Comparison of ENCODE assay signal across 12 cellular contexts in the genomic region with DNA sequence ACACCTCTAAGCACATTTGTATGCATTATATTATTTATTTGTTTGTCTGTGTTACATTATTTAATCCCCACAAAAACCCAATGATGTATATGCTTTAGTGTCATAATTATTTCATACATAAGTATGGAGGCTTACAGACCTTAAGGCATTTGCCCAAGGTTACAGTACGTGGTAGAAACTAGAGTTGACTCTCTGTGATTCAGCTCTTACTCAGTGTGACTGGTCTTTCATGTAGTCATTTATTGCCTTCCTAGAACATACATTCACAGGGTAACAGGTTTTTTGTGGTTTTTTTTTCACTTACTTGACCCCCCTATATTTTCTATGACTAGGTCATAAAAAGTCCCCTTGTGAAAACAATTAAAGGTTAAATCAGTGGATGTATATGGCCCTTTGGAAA.
"Had no signal": no experiment of that assay in that cellular context is flagged by ENCODE, and none has a peak within 500 bp of the region (broad histone marks: within the 10 kb centered on the region; RNA-seq: fewer than 3 reads in every experiment).

No MANE protein-coding gene starts in this region.

- H3K27ac Mint-ChIP-seq: activated CD4-positive, alpha-beta memory T cell treated with anti-CD3 and anti-CD28 coated beads, Interleukin-2, amount 10 ng/mL, durations not matched to agents 7 days and 5 days; activated naive CD4-positive, alpha-beta T cell treated with anti-CD3 and anti-CD28 coated beads for 36 hours; endodermal cell; naive B cell had no signal

- ATAC-seq: left lobe of liver had no signal

- DNase-seq: activated CD4-positive, alpha-beta memory T cell treated with anti-CD3 and anti-CD28 coated beads, Interleukin-2, amount 10 ng/mL, durations not matched to agents 7 days and 5 days; activated CD8-positive, alpha-beta memory T cell treated with anti-CD3 and anti-CD28 coated beads, Interleukin-2, amount 50 U/mL, for 4 hours; activated naive CD4-positive, alpha-beta T cell treated with anti-CD3 and anti-CD28 coated beads for 36 hours; dorsolateral prefrontal cortex; endodermal cell; islet precursor cell; naive B cell; ovary; stimulated activated CD4-positive, alpha-beta T cell treated with anti-CD3 and anti-CD28 coated beads, Interleukin-1b, Interleukin-23, amount 100 ng/mL, for 48 hours; T-helper 9 cell; thyroid gland had no signal

- H3K4me1 Mint-ChIP-seq: activated CD4-positive, alpha-beta memory T cell treated with anti-CD3 and anti-CD28 coated beads, Interleukin-2, amount 10 ng/mL, durations not matched to agents 7 days and 5 days; endodermal cell; naive B cell had no signal

- H3K27me3 Mint-ChIP-seq: activated CD4-positive, alpha-beta memory T cell treated with anti-CD3 and anti-CD28 coated beads, Interleukin-2, amount 10 ng/mL, durations not matched to agents 7 days and 5 days; naive B cell had no signal

- H3K4me3 Mint-ChIP-seq: activated CD4-positive, alpha-beta memory T cell treated with anti-CD3 and anti-CD28 coated beads, Interleukin-2, amount 10 ng/mL, durations not matched to agents 7 days and 5 days; activated naive CD4-positive, alpha-beta T cell treated with anti-CD3 and anti-CD28 coated beads for 36 hours; endodermal cell; naive B cell had no signal
